ENCODE assay signal across 1 cellular context in genomic region chr1:19010995-19011696, GRCh38.
TF ChIP-seq lines count a peak whose summit lies in the region.

No MANE protein-coding gene starts in this region.

TF ChIP-seq in K562, 482 proteins besides CTCF, POLR2A, EP300 and RAD21 (continued from another document):
- TF ChIP-seq ATF3 (IDR thresholded peaks at IDR 0.05), result 0 out of 2 replicates have a peak, but pooled peaks have one; percentile 45
- TF ChIP-seq ATF3 (CRISPR knock-in tag; conservative IDR thresholded peaks at IDR 0.05), result no peak
- TF ChIP-seq ZNF175 (CRISPR knock-in tag; IDR thresholded peaks at IDR 0.05; ENCODE audit: low read depth), result no peak
- TF ChIP-seq NR0B1 (IDR thresholded peaks at IDR 0.05; ENCODE audit: partially characterized antibody), result no peak
- peak; percentile 76 for TF ChIP-seq FOSL1 (tag; conservative IDR thresholded peaks at IDR 0.05)
- no peak for TF ChIP-seq ARID3A (IDR thresholded peaks at IDR 0.05; ENCODE audit: borderline replicate concordance, low read depth, low read length)
- no peak for TF ChIP-seq ELK1 (CRISPR knock-in tag; IDR thresholded peaks at IDR 0.05)
- 0 out of 4 replicates have a peak, but pooled peaks of 1 of the 2 experiments have one; percentile 23 for TF ChIP-seq ZNF639 (CRISPR knock-in tag; conservative IDR thresholded peaks at IDR 0.05 in 1 of 2, IDR thresholded peaks at IDR 0.05 in 1 of 2)
- TF ChIP-seq ZNF512 (tag; IDR thresholded peaks at IDR 0.05), result no peak
- TF ChIP-seq NR2C2 (CRISPR knock-in tag; IDR thresholded peaks at IDR 0.05), result no peak
- TF ChIP-seq NR2C2 (tag; IDR thresholded peaks at IDR 0.05), result peak; percentile 59; the same call in 1 of the 2 replicates
- no peak for TF ChIP-seq TCF7 (IDR thresholded peaks at IDR 0.05; ENCODE audit: borderline replicate concordance)
